8 cellular contexts compared by ENCODE assay signal in the genomic region with DNA sequence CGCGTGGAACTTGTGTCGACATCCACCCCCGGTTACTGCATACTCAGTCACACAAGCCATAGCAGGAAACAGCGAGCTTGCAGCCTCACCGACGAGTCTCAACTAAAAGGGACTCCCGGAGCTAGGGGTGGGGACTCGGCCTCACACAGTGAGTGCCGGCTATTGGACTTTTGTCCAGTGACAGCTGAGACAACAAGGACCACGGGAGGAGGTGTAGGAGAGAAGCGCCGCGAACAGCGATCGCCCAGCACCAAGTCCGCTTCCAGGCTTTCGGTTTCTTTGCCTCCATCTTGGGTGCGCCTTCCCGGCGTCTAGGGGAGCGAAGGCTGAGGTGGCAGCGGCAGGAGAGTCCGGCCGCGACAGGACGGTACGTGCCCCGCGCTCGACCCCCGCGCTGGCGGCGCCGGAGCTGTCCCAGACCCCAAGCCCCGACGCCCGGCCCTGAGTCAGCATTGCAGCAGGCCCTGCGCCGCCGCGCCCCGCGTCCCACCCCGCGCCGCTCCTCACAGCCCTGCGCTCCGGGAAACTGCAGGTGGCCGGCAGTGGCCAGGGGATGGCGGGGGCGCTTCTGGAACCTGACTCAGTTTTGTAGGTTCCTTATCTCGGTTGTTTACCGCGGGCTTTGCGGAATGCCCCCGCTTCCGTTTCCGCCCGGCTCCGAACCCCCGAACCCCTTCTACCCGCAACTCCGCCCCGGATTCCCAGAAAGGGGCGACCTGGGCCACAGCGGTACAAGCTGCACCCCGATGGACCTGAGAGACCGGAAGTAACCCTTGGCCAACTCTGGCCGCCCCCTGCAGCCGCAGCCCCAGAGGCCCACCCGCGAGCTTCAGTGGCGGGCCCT. TPM values are rescaled to one million over a fixed set of nuclear protein-coding genes. Genes with fewer than 3 reads are reported as not detected.
A peak's percentile ranks its signal among the peaks of the same experiment; 100 is the strongest.
DNase-seq lines count a peak whose midpoint lies in the region; ATAC-seq and TF ChIP-seq lines count a peak whose summit lies in the region.

A gene (plus strand): TSS at position 50 of the 844 bp plus-strand sequence. CDS start 13,702 bp downstream, outside the sequence.

- no peaks in the 10 kb centered on the region for H3K36me3 ChIP-seq in neural progenitor cell
- H3K36me3 ChIP-seq in subcutaneous abdominal adipose tissue (ENCODE audit: control insufficient read depth in 5 of 5, insufficient read depth in 5 of 5, low read length in 5 of 5): peaks cover 0 to 3% (median 0%) of the 10 kb centered on the region in 5 donors

- peak within 1 kb of the TSS; percentile 70 for H3K4me3 Mint-ChIP-seq in neural progenitor cell

- H3K9me3 ChIP-seq in neural progenitor cell (ENCODE audit: low read depth) (no peaks in the 10 kb centered on the region), subcutaneous abdominal adipose tissue (ENCODE audit: control insufficient read depth in 5 of 5, low read length in 5 of 5) (no peaks in the 10 kb centered on the region)

- H3K27me3 ChIP-seq in neural progenitor cell: no peaks in the 10 kb centered on the region
- no peaks in the 10 kb centered on the region for H3K27me3 ChIP-seq in subcutaneous abdominal adipose tissue (ENCODE audit: control insufficient read depth in 5 of 5, insufficient read depth in 4 of 5, low read length in 5 of 5)

- H3K36me3 Mint-ChIP-seq in neural progenitor cell: no peaks in the 10 kb centered on the region

- no peaks in the 10 kb centered on the region for H4K20me1 ChIP-seq in neural progenitor cell (ENCODE audit: low read depth)

- H3K79me2 ChIP-seq in neural progenitor cell (ENCODE audit: low read depth): no peaks in the 10 kb centered on the region

- no peak for TF ChIP-seq CTCF in fibroblast of villous mesenchyme (IDR thresholded peaks at IDR 0.05; ENCODE audit: insufficient read depth, low read depth, low read length)
- no peak for TF ChIP-seq CTCF in neural progenitor cell (IDR thresholded peaks at IDR 0.05)

- H3K4me3 ChIP-seq in Jurkat, Clone E6-1 (ENCODE audit: low read length): peak within 1 kb of the TSS; percentile 82
- H3K4me3 ChIP-seq in fibroblast of villous mesenchyme (ENCODE audit: low read depth, low read length) (peak within 1 kb of the TSS; percentile 77), neural progenitor cell (peak within 1 kb of the TSS; percentile 54), subcutaneous abdominal adipose tissue (ENCODE audit: low read depth in 1 of 5, low read length in 5 of 5) (peak within 1 kb of the TSS; percentile 92 to 97 (median 96))

- no peak within 1 kb of the TSS for H3K27ac Mint-ChIP-seq in neural progenitor cell

- peaks cover 2% of the 10 kb centered on the region for H3K27me3 Mint-ChIP-seq in neural progenitor cell (ENCODE audit: insufficient read depth, low read depth)

- H3K9me3 Mint-ChIP-seq in neural progenitor cell: peaks cover 6% of the 10 kb centered on the region

- H3K4me1 ChIP-seq in neural progenitor cell: peaks cover 11% of the 10 kb centered on the region
- peaks cover 5 to 47% (median 35%) of the 10 kb centered on the region in 5 donors for H3K4me1 ChIP-seq in subcutaneous abdominal adipose tissue (ENCODE audit: control insufficient read depth in 5 of 5, insufficient read depth in 5 of 5, low read length in 5 of 5)

- peak; percentile 43 for ATAC-seq in GM21529 (IDR thresholded peaks at IDR 0.05; ENCODE audit: unreplicated experiment)

- H2AFZ ChIP-seq in neural progenitor cell (replicated peaks): peak within 1 kb of the TSS; percentile 67

- H3F3A ChIP-seq in neural progenitor cell (ENCODE audit: low read depth): peaks cover 19% of the 10 kb centered on the region

- DNase-seq in DMS53 (lab: John Stamatoyannopoulos, UW): peak; percentile 93
- peak; percentile 57 for DNase-seq in Jurkat, Clone E6-1 (ENCODE audit: low read depth, low spot score)
- peak; percentile 49 for DNase-seq in SHP77 treated with DMSO at 0.1 percent for 48 hours (lab: John Stamatoyannopoulos, UW)
- peak; percentile 75 for DNase-seq in activated gamma-delta T cell (lab: John Stamatoyannopoulos, UW)
- peak; percentile 84 for DNase-seq in fibroblast of villous mesenchyme (ENCODE audit: low read depth)
- DNase-seq in neural progenitor cell (ENCODE audit: low spot score): peak; percentile 58

- no peak within 1 kb of the TSS for H3K27ac ChIP-seq in neural progenitor cell
- H3K27ac ChIP-seq in subcutaneous abdominal adipose tissue (ENCODE audit: low read depth, low read length): peak within 1 kb of the TSS; percentile 100

- H3K4me1 Mint-ChIP-seq in neural progenitor cell: peaks cover 4% of the 10 kb centered on the region

- H3K4me2 ChIP-seq in neural progenitor cell: peak within 1 kb of the TSS; percentile 75

- H3K9ac ChIP-seq in neural progenitor cell (no peak within 1 kb of the TSS), subcutaneous abdominal adipose tissue (ENCODE audit: low read length in 5 of 5) (peak within 1 kb of the TSS; percentile 89 to 100 (median 99))

RNA-seq across cellular contexts. Expression of the gene that starts here (rescaled TPM):
- 28.6 TPM for polyA plus RNA-seq in Jurkat, Clone E6-1 (2012; ENCODE audit: insufficient read depth, insufficient read length)
- 65.1 and 143 TPM in 2 replicates for total RNA-seq in fibroblast of villous mesenchyme
- 10.9 and 11.4 TPM in 2 replicates for total RNA-seq in neural progenitor cell (ENCODE audit: low replicate concordance)
